14 cellular contexts compared by ENCODE assay signal in the genomic region with DNA sequence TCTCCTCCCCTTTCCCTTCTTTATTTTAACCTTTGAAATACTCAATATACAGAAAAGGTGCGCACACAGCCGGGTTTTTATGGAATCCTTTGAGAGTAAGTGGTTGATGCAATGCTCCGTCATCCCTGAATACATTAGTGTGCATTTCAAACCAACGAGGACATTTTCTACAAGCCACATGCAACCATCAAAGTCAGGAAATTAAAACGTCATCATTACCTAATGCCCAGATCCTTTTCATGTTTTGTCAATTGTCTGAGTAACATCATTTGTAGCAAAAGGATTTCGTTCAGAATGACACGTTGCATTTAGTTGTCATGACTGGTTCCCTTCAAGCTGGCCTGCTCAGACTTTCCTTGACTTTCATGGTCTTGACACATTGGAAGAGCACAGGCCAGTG.
DNase-seq lines count a peak whose midpoint lies in the region; ATAC-seq, FAIRE-seq and TF ChIP-seq lines count a peak whose summit lies in the region.
"Had no signal": no experiment of that assay in that cellular context is flagged by ENCODE, and none has a peak within 500 bp of the region (broad histone marks: within the 10 kb centered on the region; RNA-seq: fewer than 3 reads in every experiment).

No MANE protein-coding gene starts in this region.

- no peaks in the 10 kb centered on the region for H3K9me3 Mint-ChIP-seq in endodermal cell

- H3K9me3 ChIP-seq in A549 (peaks cover 2% of the 10 kb centered on the region; the same call in 1 of the 3 replicates), endodermal cell (ENCODE audit: control insufficient read depth, low read length) (no peaks in the 10 kb centered on the region)
- H3K9me3 ChIP-seq: BLaER1, Caco-2 had no signal

- ATAC-seq in A549: no peak
- no peak for ATAC-seq in HG03571 (IDR thresholded peaks at IDR 0.05; ENCODE audit: unreplicated experiment)

- no peak overlapping the region for H3K27ac Mint-ChIP-seq in endodermal cell
- H3K27ac Mint-ChIP-seq: CD8-positive, alpha-beta memory T cell had no signal

- no peak overlapping the region for H3K9ac ChIP-seq in endodermal cell (ENCODE audit: extremely low read depth, low read length, poor library complexity, severe bottlenecking)
- H3K9ac ChIP-seq: BLaER1 had no signal

- no peaks in the 10 kb centered on the region for H3K4me1 ChIP-seq in A549
- H3K4me1 ChIP-seq in endodermal cell (ENCODE audit: control insufficient read depth, insufficient read depth, low read length): peaks cover 12% of the 10 kb centered on the region
- H3K4me1 ChIP-seq: Caco-2 had no signal

- H3K4me2 ChIP-seq in A549: no peak overlapping the region
- H3K4me2 ChIP-seq: BLaER1 had no signal

- no peaks in the 10 kb centered on the region for H3K27me3 ChIP-seq in endodermal cell (ENCODE audit: control insufficient read depth, insufficient read depth, low read length, poor library complexity, severe bottlenecking)
- H3K27me3 ChIP-seq: BLaER1 had no signal

- CTCF ChIA-PET in A549 (lab: Yijun Ruan, JAX): no interaction called here

- H3K4me1 Mint-ChIP-seq in endodermal cell: peaks cover 19% of the 10 kb centered on the region
- H3K4me1 Mint-ChIP-seq: CD8-positive, alpha-beta memory T cell had no signal

- TF ChIP-seq EP300 in A549 (IDR thresholded peaks at IDR 0.05): no peak

- H3K36me3 Mint-ChIP-seq in endodermal cell (ENCODE audit: low read depth): no peaks in the 10 kb centered on the region
- H3K36me3 Mint-ChIP-seq: CD8-positive, alpha-beta memory T cell had no signal

- POLR2A ChIA-PET in A549 (lab: Yijun Ruan, JAX): no interaction called here

- H3K27ac ChIP-seq in A549 (no peak overlapping the region), endodermal cell (ENCODE audit: low read depth, low read length) (no peak overlapping the region)
- H3K27ac ChIP-seq: 22Rv1, BLaER1 had no signal

- TF ChIP-seq CTCF in A549 (IDR thresholded peaks at IDR 0.05): no peak
- TF ChIP-seq CTCF in endodermal cell (conservative IDR thresholded peaks at IDR 0.05): no peak

- peaks cover 7% of the 10 kb centered on the region for H3K27me3 Mint-ChIP-seq in endodermal cell (ENCODE audit: insufficient read depth)

- intact Hi-C loops in posterior vena cava (cut with DNase I): no loop called here

- no peaks in the 10 kb centered on the region for H3K36me3 ChIP-seq in endodermal cell (ENCODE audit: control insufficient read depth, insufficient read depth, low read length)
- H3K36me3 ChIP-seq: BLaER1 had no signal

- 3% methylated on average over 7 of the region's 7 CpGs for WGBS in A549 (ENCODE audit: missing lambda C conversion rate)
- WGBS in endodermal cell (ENCODE audit: insufficient coverage in 1 of 2, insufficient read length in 1 of 2), 2 experiments: 84 to 93% methylated on average over 4 to 7 of the region's 7 CpGs

- TF ChIP-seq POLR2A in A549 (IDR thresholded peaks at IDR 0.05; ENCODE audit: low read length): no peak

- FAIRE-seq in A549 (lab: Jason Lieb, UNC): no peak

- TF ChIP-seq RAD21 in A549 (conservative IDR thresholded peaks at IDR 0.05 in 1 of 2, IDR thresholded peaks at IDR 0.05 in 1 of 2): no peak

- H3K4me3 Mint-ChIP-seq in endodermal cell: no peak overlapping the region
- H3K4me3 Mint-ChIP-seq: CD8-positive, alpha-beta memory T cell had no signal

- DNase-seq in NCI-H2107 treated with DMSO at 0.1 percent for 48 hours (lab: John Stamatoyannopoulos, UW; ENCODE audit: unreplicated experiment) (peak; percentile 33), NCI-H2107 (lab: John Stamatoyannopoulos, UW) (no peak), A549 (ENCODE audit: low read depth in 1 of 2, low spot score in 1 of 2) (no peak), SW480 (ENCODE audit: low spot score) (peak; percentile 83), endodermal cell (peak; percentile 29), anterior cingulate cortex (lab: John Stamatoyannopoulos, UW) (no peak), posterior vena cava (ENCODE audit: low spot score) (no peak)
- DNase-seq: AML-193; CD8-positive, alpha-beta memory T cell; HCEC 1CT had no signal

- H3K4me3 ChIP-seq in A549: no peak overlapping the region
- H3K4me3 ChIP-seq in endodermal cell (ENCODE audit: low read length): no peak overlapping the region
- H3K4me3 ChIP-seq: BLaER1 had no signal

TF ChIP-seq in A549, 52 proteins besides CTCF, POLR2A, EP300 and RAD21:
- TF ChIP-seq MAFK (IDR thresholded peaks at IDR 0.05; ENCODE audit: partially characterized antibody): peak; percentile 8
- no peak for TF ChIP-seq NPAS2 (CRISPR knock-in tag; IDR thresholded peaks at IDR 0.05; ENCODE audit: borderline replicate concordance)
- TF ChIP-seq SREBF2 (IDR thresholded peaks at IDR 0.05): no peak
- TF ChIP-seq, protein P1, sequence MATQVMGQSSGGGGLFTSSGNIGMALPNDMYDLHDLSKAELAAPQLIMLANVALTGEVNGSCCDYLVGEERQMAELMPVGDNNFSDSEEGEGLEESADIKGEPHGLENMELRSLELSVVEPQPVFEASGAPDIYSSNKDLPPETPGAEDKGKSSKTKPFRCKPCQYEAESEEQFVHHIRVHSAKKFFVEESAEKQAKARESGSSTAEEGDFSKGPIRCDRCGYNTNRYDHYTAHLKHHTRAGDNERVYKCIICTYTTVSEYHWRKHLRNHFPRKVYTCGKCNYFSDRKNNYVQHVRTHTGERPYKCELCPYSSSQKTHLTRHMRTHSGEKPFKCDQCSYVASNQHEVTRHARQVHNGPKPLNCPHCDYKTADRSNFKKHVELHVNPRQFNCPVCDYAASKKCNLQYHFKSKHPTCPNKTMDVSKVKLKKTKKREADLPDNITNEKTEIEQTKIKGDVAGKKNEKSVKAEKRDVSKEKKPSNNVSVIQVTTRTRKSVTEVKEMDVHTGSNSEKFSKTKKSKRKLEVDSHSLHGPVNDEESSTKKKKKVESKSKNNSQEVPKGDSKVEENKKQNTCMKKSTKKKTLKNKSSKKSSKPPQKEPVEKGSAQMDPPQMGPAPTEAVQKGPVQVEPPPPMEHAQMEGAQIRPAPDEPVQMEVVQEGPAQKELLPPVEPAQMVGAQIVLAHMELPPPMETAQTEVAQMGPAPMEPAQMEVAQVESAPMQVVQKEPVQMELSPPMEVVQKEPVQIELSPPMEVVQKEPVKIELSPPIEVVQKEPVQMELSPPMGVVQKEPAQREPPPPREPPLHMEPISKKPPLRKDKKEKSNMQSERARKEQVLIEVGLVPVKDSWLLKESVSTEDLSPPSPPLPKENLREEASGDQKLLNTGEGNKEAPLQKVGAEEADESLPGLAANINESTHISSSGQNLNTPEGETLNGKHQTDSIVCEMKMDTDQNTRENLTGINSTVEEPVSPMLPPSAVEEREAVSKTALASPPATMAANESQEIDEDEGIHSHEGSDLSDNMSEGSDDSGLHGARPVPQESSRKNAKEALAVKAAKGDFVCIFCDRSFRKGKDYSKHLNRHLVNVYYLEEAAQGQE (IDR thresholded peaks at IDR 0.05): no peak

Comparison
In these comparisons a context has a peak if more than half of its experiments do, and no peak if none do; other contexts are left out.
1. DNase-seq: peak in NCI-H2107 treated with DMSO at 0.1 percent for 48 hours (single experiment), SW480 (single experiment) and endodermal cell (single experiment); none in NCI-H2107 (single experiment), A549 (0 of 2), anterior cingulate cortex (0 of 58) and posterior vena cava (single experiment).